In the genomic region with DNA sequence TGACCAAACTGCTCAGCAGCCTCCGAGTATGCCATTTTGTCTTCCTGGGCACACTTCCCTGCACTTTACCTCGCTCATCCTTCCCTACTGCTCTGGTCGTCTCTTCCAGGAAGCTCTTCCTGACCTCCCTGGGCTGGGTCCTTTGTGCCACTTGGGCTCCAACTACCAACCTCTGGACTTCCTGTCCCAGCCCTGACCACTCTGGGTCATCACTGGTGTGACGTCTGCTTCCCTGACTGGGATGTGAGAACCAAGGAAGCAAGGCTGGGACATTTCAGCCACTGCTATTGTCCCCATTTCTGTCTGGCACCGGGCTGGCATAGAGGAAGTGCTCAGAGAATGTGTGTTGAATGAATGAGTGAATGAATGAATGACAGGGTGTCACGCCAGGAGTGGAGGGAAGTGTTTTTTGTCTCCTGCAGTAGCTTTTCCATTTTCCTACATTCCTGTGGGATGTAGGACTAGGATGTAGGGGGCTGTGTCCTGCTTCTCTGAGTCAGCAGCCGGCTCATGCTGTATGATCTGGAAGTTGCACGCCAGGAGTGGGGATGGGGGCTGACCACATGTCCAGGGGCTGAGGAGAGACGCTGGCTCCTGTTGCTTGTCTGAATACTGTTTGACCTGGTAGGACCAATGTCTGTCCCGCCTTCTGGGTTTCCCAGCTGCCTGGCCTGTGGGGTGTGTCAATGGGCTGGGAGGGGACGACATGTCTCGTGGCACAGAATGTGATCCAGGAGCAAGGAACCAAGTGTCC, we compare ENCODE assay signal across 25 cellular contexts. TPM values are rescaled to one million over a fixed set of nuclear protein-coding genes. Genes with fewer than 3 reads are reported as not detected.
DNase-seq lines count a peak whose midpoint lies in the region; ATAC-seq, FAIRE-seq and TF ChIP-seq lines count a peak whose summit lies in the region.
"Had no signal": no experiment of that assay in that cellular context is flagged by ENCODE, and none has a peak within 500 bp of the region (broad histone marks: within the 10 kb centered on the region; RNA-seq: fewer than 3 reads in every experiment).

No MANE protein-coding gene starts in this region.

- no peak overlapping the region for H3K14ac ChIP-seq in trophoblast cell (ENCODE audit: low read length)

- H3K9me3 ChIP-seq in liver (ENCODE audit: control insufficient read depth in 4 of 4, low read length in 3 of 4) (no peaks in the 10 kb centered on the region), HepG2 (ENCODE audit: low read length) (no peaks in the 10 kb centered on the region), lung (ENCODE audit: control insufficient read depth in 2 of 2, insufficient read depth in 1 of 2, low read length in 1 of 2) (peaks cover 0 to 8% of the 10 kb centered on the region in 2 donors), trophoblast cell (ENCODE audit: insufficient read depth, low read depth, low read length) (peaks cover 3% of the 10 kb centered on the region)
- H3K9me3 ChIP-seq: esophagus muscularis mucosa had no signal

- no peak overlapping the region for H3K27ac ChIP-seq in liver (ENCODE audit: low read depth in 1 of 2, low read length in 2 of 2)
- no peak overlapping the region for H3K27ac ChIP-seq in HepG2 (ENCODE audit: extremely low read length, insufficient read depth, low read length)
- H3K27ac ChIP-seq in dorsolateral prefrontal cortex = peak overlapping the region in 48 of 59 donors; percentile 5 to 82 (median 60)
- peak overlapping the region; percentile 2 to 65 for H3K27ac ChIP-seq in lung (ENCODE audit: low read depth in 1 of 2, low read length in 1 of 2)
- no peak overlapping the region for H3K27ac ChIP-seq in trophoblast cell (ENCODE audit: low read depth, low read length)
- H3K27ac ChIP-seq: HL-60 had no signal

- intact Hi-C loops in HepG2 (cut with micrococcal nuclease; ENCODE audit: unreplicated experiment) (no loop called here), dorsolateral prefrontal cortex (cut with DNase I) (loop anchor here (5.0 kb wide), 2 partner anchors 42 to 48 kb away; no protein-coding TSS in a partner anchor)

- H3K79me2 ChIP-seq in HepG2 (ENCODE audit: insufficient read depth, low read length) (no peaks in the 10 kb centered on the region), trophoblast cell (ENCODE audit: control insufficient read depth, insufficient read depth, low read length, poor library complexity) (no peaks in the 10 kb centered on the region)

- no peak for ATAC-seq in HepG2
- no peak for ATAC-seq in lung (ENCODE audit: insufficient read depth, low FRiP score)
- ATAC-seq in HG03469 (IDR thresholded peaks at IDR 0.05; ENCODE audit: unreplicated experiment) = no peak
- no peak for ATAC-seq in HG03280 (IDR thresholded peaks at IDR 0.05; ENCODE audit: unreplicated experiment)
- ATAC-seq: stimulated activated naive CD8-positive, alpha-beta T cell treated with anti-CD3 and anti-CD28 coated beads, Interleukin-15, Interleukin-2, amounts not matched to agents 100 U/mL and 50 U/mL, for 24 hours had no signal

- 60% methylated on average over 12 of the region's 12 CpGs for WGBS in liver
- 5% methylated on average over 12 of the region's 12 CpGs for WGBS in HepG2 (ENCODE audit: low lambda C conversion rate)
- WGBS in lung, 2 donors = 56 to 63% methylated on average over 12 of the region's 12 CpGs
- WGBS in trophoblast cell (ENCODE audit: extremely low coverage, insufficient coverage, insufficient read length) = no CpG with 5 or more reads among the region's 12 CpGs

- no peak overlapping the region for H2BK5ac ChIP-seq in trophoblast cell (ENCODE audit: low read depth, low read length, poor library complexity)

- H2AK5ac ChIP-seq in trophoblast cell (ENCODE audit: low read length) = no peak overlapping the region

- FAIRE-seq in HepG2 (lab: Jason Lieb, UNC) = no peak

- DNase-seq in HepG2 (ENCODE audit: low spot score) (no peak), dorsolateral prefrontal cortex (no peak), lung (ENCODE audit: low spot score) (no peak), trophoblast cell (no peak)
- no peak for DNase-seq in activated naive CD4-positive, alpha-beta T cell (lab: John Stamatoyannopoulos, UW)
- DNase-seq: activated CD4-positive, alpha-beta T cell treated with anti-CD3 and anti-CD28 coated beads, Interleukin-2, amount 10 ng/mL, durations not matched to agents 7 days and 5 days; activated CD8-positive, alpha-beta memory T cell treated with anti-CD3 and anti-CD28 coated beads, Interleukin-2, amount 50 U/mL, for 4 hours; C1 segment of cervical spinal cord; effector CD4-positive, alpha-beta T cell; GF-D8; NCI-H1930; NCI-H446; NK-92 treated with Interleukin-12 subunit alpha and Interleukin-12 subunit beta, amount 100 ng/mL, for 24 hours; stimulated activated CD4-positive, alpha-beta T cell treated with anti-CD3 and anti-CD28 coated beads, Interleukin-1b, Interleukin-23, amount 100 ng/mL, for 48 hours; stimulated activated naive CD8-positive, alpha-beta T cell treated with anti-CD3 and anti-CD28 coated beads, Interleukin-15, Interleukin-2, amounts not matched to agents 100 U/mL and 50 U/mL, for 24 hours; SW 1271 had no signal

- H3K4me2 ChIP-seq in HepG2 (ENCODE audit: low read depth, low read length) (no peak overlapping the region), trophoblast cell (ENCODE audit: low read length) (no peak overlapping the region)

- no peak overlapping the region for H2BK120ac ChIP-seq in trophoblast cell (ENCODE audit: insufficient read depth, low read length, poor library complexity)

- POLR2A ChIA-PET in HepG2 (lab: Yijun Ruan, JAX) = no interaction called here

- in situ Hi-C loops in HepG2 (cut with HindIII; ENCODE audit: extremely low pct_ligation_motif_present, low pct_unique_long_range_greater_than_20kb) = no loop called here

- H4K20me1 ChIP-seq in HepG2 (ENCODE audit: insufficient read depth, low read length) = no peaks in the 10 kb centered on the region

- H3K9ac ChIP-seq in liver (ENCODE audit: low read depth in 1 of 2, low read length in 2 of 2) (no peak overlapping the region), HepG2 (ENCODE audit: insufficient read depth, low read depth, low read length) (no peak overlapping the region), trophoblast cell (ENCODE audit: low read length) (no peak overlapping the region)

- H2AFZ ChIP-seq in HepG2 (ENCODE audit: low read length) (no peak overlapping the region), trophoblast cell (ENCODE audit: insufficient read depth, low read length, poor library complexity) (no peak overlapping the region)

- no peak for TF ChIP-seq EP300 in HepG2 (IDR thresholded peaks at IDR 0.05; ENCODE audit: low read depth in 2 of 2, low read length in 2 of 2)
- no peak for TF ChIP-seq EP300 in HepG2 (CRISPR knock-in tag; IDR thresholded peaks at IDR 0.05; ENCODE audit: borderline replicate concordance)

- no peak overlapping the region for H4K12ac ChIP-seq in trophoblast cell (ENCODE audit: low read depth, low read length)

- no peak for TF ChIP-seq POLR2A in HepG2 (IDR thresholded peaks at IDR 0.05; ENCODE audit: insufficient read depth in 1 of 2, low read depth in 2 of 2, low read length in 2 of 2)

- H3K23ac ChIP-seq in trophoblast cell (ENCODE audit: low read length) = no peak overlapping the region

- H4K91ac ChIP-seq in trophoblast cell (ENCODE audit: low read depth, low read length) = no peak overlapping the region

- no TSS peak for BruUV-seq in HepG2 (replicated peaks; lab: Mats Ljungman, UMichigan)

- no peak for TF ChIP-seq RAD21 in liver (IDR thresholded peaks at IDR 0.05)
- no peak for TF ChIP-seq RAD21 in HepG2 (CRISPR knock-in tag; IDR thresholded peaks at IDR 0.05)

- TF ChIP-seq CTCF in liver (IDR thresholded peaks at IDR 0.05; ENCODE audit: low read depth, low read length, missing input control) (no peak), HepG2 (CRISPR knock-in tag; IDR thresholded peaks at IDR 0.05) (no peak), dorsolateral prefrontal cortex (IDR thresholded peaks at IDR 0.05 in 54 of 56, conservative IDR thresholded peaks at IDR 0.05 in 2 of 56; ENCODE audit: low read depth in 1 of 56, partially characterized antibody in 56 of 56) (no peak), lung (IDR thresholded peaks at IDR 0.05; ENCODE audit: control extremely low read depth, extremely low read depth) (no peak)

- H3K79me1 ChIP-seq in trophoblast cell (ENCODE audit: low read length) = no peaks in the 10 kb centered on the region

- H3K36me3 ChIP-seq in liver (ENCODE audit: control insufficient read depth in 4 of 4, insufficient read depth in 3 of 4, low read depth in 1 of 4, low read length in 3 of 4) = no peaks in the 10 kb centered on the region
- H3K36me3 ChIP-seq in HepG2 (replicated peaks in 1 of 2; ENCODE audit: control insufficient read depth in 1 of 2, insufficient read depth in 2 of 2, low read length in 2 of 2) = no peaks in the 10 kb centered on the region
- H3K36me3 ChIP-seq in lung (ENCODE audit: control insufficient read depth in 2 of 2, insufficient read depth in 2 of 2, low read length in 2 of 2) = peaks cover 0 to 3% of the 10 kb centered on the region in 2 donors
- no peaks in the 10 kb centered on the region for H3K36me3 ChIP-seq in trophoblast cell (ENCODE audit: control insufficient read depth in 1 of 2, insufficient read depth in 2 of 2, low read length in 2 of 2)

- H3K4me3 ChIP-seq in liver (ENCODE audit: low read depth in 1 of 3, low read length in 3 of 3) = no peak overlapping the region
- no peak overlapping the region for H3K4me3 ChIP-seq in HepG2 (replicated peaks in 1 of 3; ENCODE audit: insufficient read depth in 1 of 3, low read depth in 2 of 3, low read length in 3 of 3)
- H3K4me3 ChIP-seq in dorsolateral prefrontal cortex = no peak overlapping the region
- H3K4me3 ChIP-seq in lung = no peak overlapping the region
- no peak overlapping the region for H3K4me3 ChIP-seq in trophoblast cell (ENCODE audit: low read depth, low read length)
- H3K4me3 ChIP-seq: esophagus muscularis mucosa had no signal

- no peak overlapping the region for H3K4ac ChIP-seq in trophoblast cell (ENCODE audit: low read depth, low read length)

- CTCF ChIA-PET in HepG2 (lab: Yijun Ruan, JAX; ENCODE audit: low intra/inter-chr PET ratio, low total read pairs) = no interaction called here

- no peak overlapping the region for H3K18ac ChIP-seq in trophoblast cell (ENCODE audit: low read length)

- H3K4me1 ChIP-seq in liver (ENCODE audit: control insufficient read depth in 4 of 4, insufficient read depth in 4 of 4, low read length in 3 of 4) (no peaks in the 10 kb centered on the region), HepG2 (ENCODE audit: insufficient read depth, low read length) (no peaks in the 10 kb centered on the region), lung (ENCODE audit: control insufficient read depth in 2 of 2, insufficient read depth in 2 of 2, low read length in 2 of 2) (peaks cover 0 to 18% of the 10 kb centered on the region in 2 donors), trophoblast cell (ENCODE audit: control insufficient read depth in 1 of 2, insufficient read depth in 2 of 2, low read length in 2 of 2) (peaks cover 0 to 3% of the 10 kb centered on the region in 2 experiments)

- no peak overlapping the region for H4K8ac ChIP-seq in trophoblast cell (ENCODE audit: low read depth, low read length)

- H2BK12ac ChIP-seq in trophoblast cell (ENCODE audit: low read length) = no peak overlapping the region

- H3K27me3 ChIP-seq in liver (ENCODE audit: control insufficient read depth in 4 of 4, insufficient read depth in 4 of 4, low read length in 3 of 4) (no peaks in the 10 kb centered on the region), HepG2 (ENCODE audit: control insufficient read depth in 1 of 2, insufficient read depth in 2 of 2, low read length in 2 of 2) (peaks cover 3 to 34% of the 10 kb centered on the region in 2 experiments; a peak in 2 of 5 replicates), dorsolateral prefrontal cortex (no peaks in the 10 kb centered on the region), lung (ENCODE audit: control insufficient read depth, insufficient read depth) (no peaks in the 10 kb centered on the region), trophoblast cell (ENCODE audit: insufficient read depth, low read length) (no peaks in the 10 kb centered on the region)

RNA-seq across cellular contexts. Expression of gene NOVA2, which starts 14.7 kb away (rescaled TPM):
- total RNA-seq in liver = 1 to 10 TPM in 1 of 2 donors, under 1 TPM in 1; 0.47 to 1.6 TPM
- polyA plus RNA-seq in liver = under 1 TPM; 0.31 to 0.37 TPM
- total RNA-seq in HepG2 (2016; rRNA removed; fragmentation: Illumina TruSeq; extraction: Trizol) = not detected in 2 replicates
- total RNA-seq in HepG2 (2016; cell fraction: cytosol; rRNA removed; fragmentation: Illumina TruSeq; extraction: Trizol; ENCODE audit: low read depth) = not detected in 2 replicates
- not detected in 2 replicates for total RNA-seq in HepG2 (2016; cell fraction: insoluble cytoplasmic fraction; rRNA removed; fragmentation: Illumina TruSeq; extraction: Trizol)
- total RNA-seq in HepG2 (2016; cell fraction: membrane; rRNA removed; fragmentation: Illumina TruSeq; extraction: Trizol) = not detected in 2 replicates
- total RNA-seq in HepG2 (2016; cell fraction: nucleus; rRNA removed; fragmentation: Illumina TruSeq; extraction: Trizol) = not detected in 2 replicates
- polyA plus RNA-seq in HepG2 (2011; rRNA removed) = not detected in 2 replicates
- not detected in 2 replicates for polyA plus RNA-seq in HepG2 (2011; cell fraction: cytosol; rRNA removed)
- not detected in 2 replicates for polyA plus RNA-seq in HepG2 (2011; cell fraction: nucleus; rRNA removed)
- not detected in 2 replicates for polyA plus RNA-seq in HepG2 (2012)
- polyA plus RNA-seq in HepG2 (2016; cell fraction: cytosol; fragmentation: Illumina TruSeq; extraction: Trizol; ENCODE audit: low read depth) = not detected in 2 replicates
- polyA plus RNA-seq in HepG2 (2016; cell fraction: insoluble cytoplasmic fraction; fragmentation: Illumina TruSeq; extraction: Trizol; ENCODE audit: low read depth) = not detected in 2 replicates
- not detected in 2 replicates for polyA plus RNA-seq in HepG2 (2016; cell fraction: membrane; fragmentation: Illumina TruSeq; extraction: Trizol; ENCODE audit: low read depth)
- not detected in 2 replicates for polyA plus RNA-seq in HepG2 (2016; cell fraction: nucleus; fragmentation: Illumina TruSeq; extraction: Trizol; ENCODE audit: insufficient read depth, low read depth)
- polyA minus RNA-seq in HepG2 (2011; rRNA and poly(A)+ RNA removed; ENCODE audit: low replicate concordance) = not detected in 2 replicates
- polyA minus RNA-seq in HepG2 (2011; cell fraction: cytosol; rRNA and poly(A)+ RNA removed) = not detected in 2 replicates
- polyA minus RNA-seq in HepG2 (2011; cell fraction: nucleus; rRNA and poly(A)+ RNA removed) = not detected in 2 replicates
- 10 to 100 TPM; 41.1 to 95.4 (median 71.8) TPM for total RNA-seq in dorsolateral prefrontal cortex
- total RNA-seq in lung = 10 to 100 TPM in 1 of 2 donors, 1 to 10 TPM in 1; 2.9 to 11.6 TPM
- polyA plus RNA-seq in lung = 1 to 10 TPM; 2.3 to 6.7 TPM
- under 0.01 and 0.01 TPM in 2 replicates for polyA plus RNA-seq in trophoblast cell (2013)
- total RNA-seq: A673, osteocyte had no signal
- polyA plus RNA-seq: IgD-negative memory B cell had no signal

RNA-seq across cellular contexts. Expression of gene CCDC61, which starts 36.3 kb away (rescaled TPM):
- total RNA-seq in liver (1 to 10 TPM; 2.6 to 3.1 TPM), HepG2 (2016; rRNA removed; fragmentation: Illumina TruSeq; extraction: Trizol) (3.3 and 4.2 TPM in 2 replicates), dorsolateral prefrontal cortex (10 to 100 TPM; 19.7 to 65.4 (median 34.3) TPM), lung (10 to 100 TPM in 1 of 2 donors, 1 to 10 TPM in 1; 7.8 to 21.0 TPM)
- polyA plus RNA-seq in liver (1 to 10 TPM; 1.7 to 6.3 TPM), HepG2 (2011; rRNA removed) (4.9 and 6.0 TPM in 2 replicates), lung (10 to 100 TPM in 1 of 2 donors, 1 to 10 TPM in 1; 9.4 to 12.5 TPM)
- 0.53 and 0.71 TPM in 2 replicates for total RNA-seq in HepG2 (2016; cell fraction: cytosol; rRNA removed; fragmentation: Illumina TruSeq; extraction: Trizol; ENCODE audit: low read depth)
- 2.2 and 3.8 TPM in 2 replicates for total RNA-seq in HepG2 (2016; cell fraction: insoluble cytoplasmic fraction; rRNA removed; fragmentation: Illumina TruSeq; extraction: Trizol)
- total RNA-seq in HepG2 (2016; cell fraction: membrane; rRNA removed; fragmentation: Illumina TruSeq; extraction: Trizol) = 0.74 and 1.1 TPM in 2 replicates
- 4.0 and 4.2 TPM in 2 replicates for total RNA-seq in HepG2 (2016; cell fraction: nucleus; rRNA removed; fragmentation: Illumina TruSeq; extraction: Trizol)
- polyA plus RNA-seq in HepG2 (2011; cell fraction: cytosol; rRNA removed) = 3.1 and 4.4 TPM in 2 replicates
- polyA plus RNA-seq in HepG2 (2011; cell fraction: nucleus; rRNA removed) = 22.6 and 26.0 TPM in 2 replicates
- 4.4 and 5.7 TPM in 2 replicates for polyA plus RNA-seq in HepG2 (2012)
- polyA plus RNA-seq in HepG2 (2016; cell fraction: cytosol; fragmentation: Illumina TruSeq; extraction: Trizol; ENCODE audit: low read depth) = 0.61 and 0.75 TPM in 2 replicates
- polyA plus RNA-seq in HepG2 (2016; cell fraction: insoluble cytoplasmic fraction; fragmentation: Illumina TruSeq; extraction: Trizol; ENCODE audit: low read depth) = 4.7 and 5.4 TPM in 2 replicates
- 0.81 and 1.2 TPM in 2 replicates for polyA plus RNA-seq in HepG2 (2016; cell fraction: membrane; fragmentation: Illumina TruSeq; extraction: Trizol; ENCODE audit: low read depth)
- polyA plus RNA-seq in HepG2 (2016; cell fraction: nucleus; fragmentation: Illumina TruSeq; extraction: Trizol; ENCODE audit: insufficient read depth, low read depth) = 12.9 and 13.8 TPM in 2 replicates
- 4.8 and 6.4 TPM in 2 replicates for polyA minus RNA-seq in HepG2 (2011; rRNA and poly(A)+ RNA removed; ENCODE audit: low replicate concordance)
- polyA minus RNA-seq in HepG2 (2011; cell fraction: cytosol; rRNA and poly(A)+ RNA removed) = 1.9 and 2.6 TPM in 2 replicates
- polyA minus RNA-seq in HepG2 (2011; cell fraction: nucleus; rRNA and poly(A)+ RNA removed) = 8.2 and 9.9 TPM in 2 replicates
- polyA plus RNA-seq in trophoblast cell (2013) = 4.0 and 4.3 TPM in 2 replicates

RNA-seq across cellular contexts. Expression of gene NANOS2, which starts 44.4 kb away (rescaled TPM):
- not detected for total RNA-seq in liver
- polyA plus RNA-seq in liver = not detected
- not detected in 2 replicates for total RNA-seq in HepG2 (2016; rRNA removed; fragmentation: Illumina TruSeq; extraction: Trizol)
- not detected in 2 replicates for total RNA-seq in HepG2 (2016; cell fraction: cytosol; rRNA removed; fragmentation: Illumina TruSeq; extraction: Trizol; ENCODE audit: low read depth)
- total RNA-seq in HepG2 (2016; cell fraction: insoluble cytoplasmic fraction; rRNA removed; fragmentation: Illumina TruSeq; extraction: Trizol) = not detected in 2 replicates
- not detected in 2 replicates for total RNA-seq in HepG2 (2016; cell fraction: membrane; rRNA removed; fragmentation: Illumina TruSeq; extraction: Trizol)
- not detected in 2 replicates for total RNA-seq in HepG2 (2016; cell fraction: nucleus; rRNA removed; fragmentation: Illumina TruSeq; extraction: Trizol)
- polyA plus RNA-seq in HepG2 (2011; rRNA removed) = not detected in 2 replicates
- polyA plus RNA-seq in HepG2 (2011; cell fraction: cytosol; rRNA removed) = not detected in 2 replicates
- polyA plus RNA-seq in HepG2 (2011; cell fraction: nucleus; rRNA removed) = 0.07 TPM in 1 of 2 replicates, not detected in the other
- polyA plus RNA-seq in HepG2 (2012) = not detected in 2 replicates
- polyA plus RNA-seq in HepG2 (2016; cell fraction: cytosol; fragmentation: Illumina TruSeq; extraction: Trizol; ENCODE audit: low read depth) = not detected in 2 replicates
- polyA plus RNA-seq in HepG2 (2016; cell fraction: insoluble cytoplasmic fraction; fragmentation: Illumina TruSeq; extraction: Trizol; ENCODE audit: low read depth) = not detected in 2 replicates
- polyA plus RNA-seq in HepG2 (2016; cell fraction: membrane; fragmentation: Illumina TruSeq; extraction: Trizol; ENCODE audit: low read depth) = not detected in 2 replicates
- not detected in 2 replicates for polyA plus RNA-seq in HepG2 (2016; cell fraction: nucleus; fragmentation: Illumina TruSeq; extraction: Trizol; ENCODE audit: insufficient read depth, low read depth)
- not detected in 2 replicates for polyA minus RNA-seq in HepG2 (2011; rRNA and poly(A)+ RNA removed; ENCODE audit: low replicate concordance)
- polyA minus RNA-seq in HepG2 (2011; cell fraction: cytosol; rRNA and poly(A)+ RNA removed) = not detected in 2 replicates
- polyA minus RNA-seq in HepG2 (2011; cell fraction: nucleus; rRNA and poly(A)+ RNA removed) = not detected in 2 replicates
- 1 to 10 TPM in 1 of 120 experiments, under 1 TPM in 15, not detected in 104; 0.28 to 1.7 (median 0.49) TPM for total RNA-seq in dorsolateral prefrontal cortex
- total RNA-seq in lung = not detected
- polyA plus RNA-seq in lung = not detected
- polyA plus RNA-seq in trophoblast cell (2013) = not detected in 2 replicates
- total RNA-seq: A673; activated CD4-positive, alpha-beta T cell treated with anti-CD3 and anti-CD28 coated beads, Interleukin-2, amount 10 ng/mL, durations not matched to agents 7 days and 5 days; esophagus muscularis mucosa; glomerular endothelial cell; osteocyte had no signal
- polyA plus RNA-seq: IgD-negative memory B cell had no signal

RNA-seq across cellular contexts. Expression of gene MYPOP, which starts 56.5 kb away (rescaled TPM):
- total RNA-seq in liver (1 to 10 TPM in 1 of 2 donors, under 1 TPM in 1; 0.70 to 1.8 TPM), HepG2 (2016; rRNA removed; fragmentation: Illumina TruSeq; extraction: Trizol) (2.7 TPM in 2 replicates), dorsolateral prefrontal cortex (10 to 100 TPM; 17.2 to 46.3 (median 34.0) TPM), lung (1 to 10 TPM; 2.9 to 6.7 TPM)
- polyA plus RNA-seq in liver (1 to 10 TPM in 1 of 2 donors, under 1 TPM in 1; 0.90 to 3.0 TPM), HepG2 (2011; rRNA removed) (2.2 and 2.3 TPM in 2 replicates), lung (1 to 10 TPM; 3.8 to 5.3 TPM)
- 4.3 and 5.1 TPM in 2 replicates for total RNA-seq in HepG2 (2016; cell fraction: cytosol; rRNA removed; fragmentation: Illumina TruSeq; extraction: Trizol; ENCODE audit: low read depth)
- 1.9 and 2.9 TPM in 2 replicates for total RNA-seq in HepG2 (2016; cell fraction: insoluble cytoplasmic fraction; rRNA removed; fragmentation: Illumina TruSeq; extraction: Trizol)
- 9.0 and 9.5 TPM in 2 replicates for total RNA-seq in HepG2 (2016; cell fraction: membrane; rRNA removed; fragmentation: Illumina TruSeq; extraction: Trizol)
- 2.3 and 2.8 TPM in 2 replicates for total RNA-seq in HepG2 (2016; cell fraction: nucleus; rRNA removed; fragmentation: Illumina TruSeq; extraction: Trizol)
- 1.5 and 1.6 TPM in 2 replicates for polyA plus RNA-seq in HepG2 (2011; cell fraction: cytosol; rRNA removed)
- 5.0 and 5.9 TPM in 2 replicates for polyA plus RNA-seq in HepG2 (2011; cell fraction: nucleus; rRNA removed)
- 5.1 and 6.0 TPM in 2 replicates for polyA plus RNA-seq in HepG2 (2012)
- 21.8 and 22.7 TPM in 2 replicates for polyA plus RNA-seq in HepG2 (2016; cell fraction: cytosol; fragmentation: Illumina TruSeq; extraction: Trizol; ENCODE audit: low read depth)
- polyA plus RNA-seq in HepG2 (2016; cell fraction: insoluble cytoplasmic fraction; fragmentation: Illumina TruSeq; extraction: Trizol; ENCODE audit: low read depth) = 6.5 and 9.2 TPM in 2 replicates
- 27.3 and 32.0 TPM in 2 replicates for polyA plus RNA-seq in HepG2 (2016; cell fraction: membrane; fragmentation: Illumina TruSeq; extraction: Trizol; ENCODE audit: low read depth)
- polyA plus RNA-seq in HepG2 (2016; cell fraction: nucleus; fragmentation: Illumina TruSeq; extraction: Trizol; ENCODE audit: insufficient read depth, low read depth) = 16.7 and 17.0 TPM in 2 replicates
- 0.23 and 1.9 TPM in 2 replicates for polyA minus RNA-seq in HepG2 (2011; rRNA and poly(A)+ RNA removed; ENCODE audit: low replicate concordance)
- 2.7 and 2.8 TPM in 2 replicates for polyA minus RNA-seq in HepG2 (2011; cell fraction: cytosol; rRNA and poly(A)+ RNA removed)
- 2.4 TPM in 2 replicates for polyA minus RNA-seq in HepG2 (2011; cell fraction: nucleus; rRNA and poly(A)+ RNA removed)
- polyA plus RNA-seq in trophoblast cell (2013) = 20.7 and 21.0 TPM in 2 replicates

Comparison
In these comparisons a context has a peak if more than half of its experiments do, and no peak if none do; other contexts are left out.
1. H3K27ac ChIP-seq: peak in dorsolateral prefrontal cortex (48 of 59) and lung (2 of 2); none in liver (0 of 2), HepG2 (single experiment) and trophoblast cell (single experiment).